Comparison of ENCODE assay signal across 24 cellular contexts in the genomic region with DNA sequence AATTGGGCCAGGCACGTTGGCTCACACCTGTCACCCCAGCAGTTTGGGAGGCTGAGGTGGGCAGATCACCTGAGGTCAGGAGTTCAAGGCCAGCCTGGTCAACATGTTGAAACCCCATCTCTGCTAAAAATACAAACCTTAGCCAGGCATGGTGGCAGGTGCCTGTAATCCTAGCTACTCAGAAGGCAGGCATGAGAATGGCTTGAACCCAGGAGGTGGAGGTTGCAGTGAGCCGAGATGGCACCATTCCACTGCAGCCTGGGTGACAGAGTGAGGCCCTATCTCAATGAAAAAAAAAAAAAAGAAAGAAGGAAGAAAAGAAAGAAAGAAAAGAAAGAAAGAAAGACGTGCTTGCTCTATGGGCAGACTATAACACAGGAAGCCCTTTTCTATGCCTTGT.
A peak's percentile ranks its signal among the peaks of the same experiment; 100 is the strongest.
DNase-seq lines count a peak whose midpoint lies in the region; ATAC-seq, FAIRE-seq and TF ChIP-seq lines count a peak whose summit lies in the region.
"Had no signal": no experiment of that assay in that cellular context is flagged by ENCODE, and none has a peak within 500 bp of the region (broad histone marks: within the 10 kb centered on the region; RNA-seq: fewer than 3 reads in every experiment).

No MANE protein-coding gene starts in this region.

- H2BK5ac ChIP-seq in IMR-90 (ENCODE audit: low read depth, low read length, poor library complexity, severe bottlenecking), result peak overlapping the region; percentile 79

- H3K18ac ChIP-seq in IMR-90 (ENCODE audit: low read depth, low read length), result no peak overlapping the region

- peak overlapping the region; percentile 49 for H4K91ac ChIP-seq in IMR-90 (ENCODE audit: insufficient read depth, low read depth, low read length)

- peak overlapping the region; percentile 99 for H3K27ac Mint-ChIP-seq in Calu3 (ENCODE audit: unreplicated experiment)
- H3K27ac Mint-ChIP-seq: CD4-positive, alpha-beta T cell; H9; IgD-negative memory B cell had no signal

- dilution Hi-C loops in IMR-90 (cut with HindIII; ENCODE audit: low sequenced_read_pairs, unreplicated experiment) (no loop called here), endothelial cell of umbilical vein (cut with MboI; ENCODE audit: extremely low pct_ligation_motif_present, low sequenced_read_pairs) (no loop called here)

- H3K27me3 Mint-ChIP-seq in Calu3 (ENCODE audit: unreplicated experiment), result no peaks in the 10 kb centered on the region

- 0 out of 2 replicates have a peak overlapping the region, but pooled peaks have one; percentile 9 for H4K5ac ChIP-seq in IMR-90 (ENCODE audit: low read depth, low read length)

- BruUV-seq in Calu3 (replicated peaks; lab: Mats Ljungman, UMichigan) (no TSS peak), IMR-90 (replicated peaks; lab: Mats Ljungman, UMichigan) (no TSS peak), endothelial cell of umbilical vein (replicated peaks; lab: Mats Ljungman, UMichigan) (no TSS peak)

- CTCF ChIA-PET in Calu3 (lab: Charles Lee), result no interaction called here
- CTCF ChIA-PET in IMR-90 (lab: Yijun Ruan, JAX), result interaction anchor here (0.5 to 0.6 kb wide), 2 partner anchors 23 to 61 kb away, joined by 3 read pairs; no protein-coding TSS in a partner anchor
- CTCF ChIA-PET in endothelial cell of umbilical vein (lab: Charles Lee), result interaction anchor here (0.8 to 1.3 kb wide), 5 partner anchors 36 to 398 kb away, joined by 3 read pairs; no protein-coding TSS in a partner anchor

- H3K79me1 ChIP-seq in IMR-90 (ENCODE audit: low read depth in 1 of 2, low read length in 2 of 2), result peaks cover 0 to 17% of the 10 kb centered on the region in 2 experiments; a peak in 2 of 4 replicates

- TF ChIP-seq POLR2A in IMR-90 (IDR thresholded peaks at IDR 0.05; ENCODE audit: low read depth, low read length), result no peak
- no peak for TF ChIP-seq POLR2A in endothelial cell of umbilical vein (IDR thresholded peaks at IDR 0.05; ENCODE audit: low read depth, low read length)
- TF ChIP-seq POLR2A in gastrocnemius medialis (IDR thresholded peaks at IDR 0.05), result no peak

- 0 out of 2 replicates have a peak overlapping the region, but pooled peaks have one; percentile 82 for H3K14ac ChIP-seq in IMR-90 (replicated peaks; ENCODE audit: low read depth, low read length)

- no peak overlapping the region for H3K56ac ChIP-seq in IMR-90 (ENCODE audit: extremely low read depth, insufficient read depth, low read length)

- in situ Hi-C loops in IMR-90 (cut with MboI; ENCODE audit: low sequenced_read_pairs) (no loop called here), gastrocnemius medialis (cut with MboI; ENCODE audit: low sequenced_read_pairs in 4 of 4) (no loop called here)

- H3K4me1 ChIP-seq in IMR-90 (ENCODE audit: control insufficient read depth, insufficient read depth, low read length) (peaks cover 24% of the 10 kb centered on the region), endothelial cell of umbilical vein (ENCODE audit: control insufficient read depth, extremely low read depth, insufficient read depth, low read length) (peaks cover 49% of the 10 kb centered on the region), gastrocnemius medialis (peaks cover 46 to 85% of the 10 kb centered on the region in 2 donors), colonic mucosa (peaks cover 8% of the 10 kb centered on the region)

- no peak for DNase-seq in Calu3
- DNase-seq in IMR-90, result no peak
- no peak for DNase-seq in endothelial cell of umbilical vein (ENCODE audit: low read depth, low spot score)
- DNase-seq in gastrocnemius medialis, result peak; percentile 80 to 82
- no peak for DNase-seq in OCI-M1 (lab: John Stamatoyannopoulos, UW)
- DNase-seq in colonic mucosa, result no peak
- no peak for DNase-seq in NCI-H187 treated with DMSO at 0.1 percent for 48 hours (lab: John Stamatoyannopoulos, UW)
- DNase-seq: ACHN; CD4-positive, alpha-beta T cell; COR-L47; DND-41; H9; MV-4-11; NCI-H1694; NCI-H2081 treated with DMSO at 0.1 percent for 48 hours; NCI-H2171 treated with DMSO at 0.1 percent for 48 hours; NCI-H446; NCI-H526; SHP77 had no signal

- H2BK15ac ChIP-seq in IMR-90 (ENCODE audit: low read depth, low read length), result peak overlapping the region; percentile 78; the same call in 1 of the 3 replicates

- H3K9me1 ChIP-seq in IMR-90 (ENCODE audit: insufficient read depth, low read length) (peaks cover 22% of the 10 kb centered on the region), endothelial cell of umbilical vein (replicated peaks; ENCODE audit: control insufficient read depth, extremely low read depth, insufficient read depth, low read length) (no peaks in the 10 kb centered on the region)

- peaks cover 41% of the 10 kb centered on the region for H3K4me1 Mint-ChIP-seq in Calu3 (ENCODE audit: low read depth, unreplicated experiment)

- H4K20me1 ChIP-seq in IMR-90 (ENCODE audit: insufficient read depth, low read length) (no peaks in the 10 kb centered on the region; the same call in 1 of the 2 replicates), endothelial cell of umbilical vein (replicated peaks; ENCODE audit: control insufficient read depth, extremely low read depth, insufficient read depth, low read length) (no peaks in the 10 kb centered on the region)
- H4K20me1 ChIP-seq: BLaER1 had no signal

- no peak overlapping the region for H3K9ac ChIP-seq in IMR-90 (ENCODE audit: low read depth, low read length)
- no peak overlapping the region for H3K9ac ChIP-seq in endothelial cell of umbilical vein (replicated peaks; ENCODE audit: extremely low read depth, insufficient read depth, low read length)
- H3K9ac ChIP-seq in colonic mucosa (ENCODE audit: low read depth in 2 of 2, low read length in 2 of 2), result no peak overlapping the region
- H3K9ac ChIP-seq: BLaER1 had no signal

- POLR2A ChIA-PET in IMR-90 (lab: Charles Lee; ENCODE audit: unreplicated experiment) (no interaction called here), endothelial cell of umbilical vein (lab: Charles Lee) (interaction anchor here (1.4 kb wide), 1 partner anchor 87 kb away, joined by 8 read pairs; no protein-coding TSS in a partner anchor)

- ATAC-seq in IMR-90 (ENCODE audit: low read depth) (no peak), gastrocnemius medialis (peak; percentile 20 to 50)
- ATAC-seq: GM12878 had no signal

- no peak overlapping the region for H3K4me3 ChIP-seq in IMR-90 (ENCODE audit: insufficient read depth, low read depth, low read length)
- no peak overlapping the region for H3K4me3 ChIP-seq in endothelial cell of umbilical vein (replicated peaks in 1 of 3; ENCODE audit: insufficient read depth in 1 of 3, low read depth in 1 of 3, low read length in 3 of 3)
- H3K4me3 ChIP-seq in gastrocnemius medialis, result no peak overlapping the region
- H3K4me3 ChIP-seq in colonic mucosa, result no peak overlapping the region
- H3K4me3 ChIP-seq: BLaER1, GM12878, SK-N-MC had no signal

- TF ChIP-seq CTCF in Calu3 (IDR thresholded peaks at IDR 0.05; ENCODE audit: unreplicated experiment), result no peak
- no peak for TF ChIP-seq CTCF in IMR-90 (conservative IDR thresholded peaks at IDR 0.05; ENCODE audit: low read depth, low read length)
- TF ChIP-seq CTCF in endothelial cell of umbilical vein (IDR thresholded peaks at IDR 0.05; ENCODE audit: extremely low read depth in 1 of 2, insufficient read depth in 1 of 2, low read depth in 1 of 2, low read length in 2 of 2), result no peak
- no peak for TF ChIP-seq CTCF in gastrocnemius medialis (IDR thresholded peaks at IDR 0.05 in 4 of 5, conservative IDR thresholded peaks at IDR 0.05 in 1 of 5)
- TF ChIP-seq CTCF in colonic mucosa (IDR thresholded peaks at IDR 0.05), result no peak

- 80% methylated on average over 1 of the region's 3 CpGs; no CpG with 5 or more reads in 1 of the 2 experiments for WGBS in IMR-90 (ENCODE audit: extremely low coverage in 2 of 2, insufficient read length in 1 of 2), 2 experiments

- peaks cover 16% of the 10 kb centered on the region for H3K9me3 Mint-ChIP-seq in Calu3 (ENCODE audit: low read depth, unreplicated experiment)

- peak overlapping the region; percentile 57 for H3K4ac ChIP-seq in IMR-90 (ENCODE audit: low read depth, low read length)

- H4K8ac ChIP-seq in IMR-90 (ENCODE audit: low read depth in 2 of 2, low read length in 2 of 2), result peak overlapping the region in 1 of 2 experiments; percentile 39; a peak in 1 of 4 replicates

- H3K36me3 Mint-ChIP-seq in Calu3 (ENCODE audit: insufficient read depth, unreplicated experiment), result peaks cover 23% of the 10 kb centered on the region
- H3K36me3 Mint-ChIP-seq: IgD-negative memory B cell had no signal

- H3K36me3 ChIP-seq in IMR-90 (ENCODE audit: control insufficient read depth, insufficient read depth, low read length) (no peaks in the 10 kb centered on the region), endothelial cell of umbilical vein (ENCODE audit: control insufficient read depth in 2 of 2, extremely low read depth in 1 of 2, insufficient read depth in 2 of 2, low read length in 2 of 2) (no peaks in the 10 kb centered on the region), gastrocnemius medialis (no peaks in the 10 kb centered on the region), colonic mucosa (no peaks in the 10 kb centered on the region)
- H3K36me3 ChIP-seq: BLaER1 had no signal

- peak overlapping the region; percentile 74 for H2BK120ac ChIP-seq in IMR-90 (ENCODE audit: low read depth, low read length)

- H2AK5ac ChIP-seq in IMR-90 (ENCODE audit: low read depth, low read length), result peak overlapping the region; percentile 83

- peak overlapping the region; percentile 69; the same call in 1 of the 2 replicates for H3K23ac ChIP-seq in IMR-90 (ENCODE audit: low read depth, low read length)

- FAIRE-seq in endothelial cell of umbilical vein (lab: Jason Lieb, UNC), result peak; percentile 31
- FAIRE-seq: GM12878, HTR-8/SVneo had no signal

- intact Hi-C loops in Calu3 (cut with micrococcal nuclease; ENCODE audit: unreplicated experiment), result loop anchor here (10.0 kb wide), 1 partner anchor 172 kb away; no protein-coding TSS in a partner anchor
- intact Hi-C loops in IMR-90 (cut with micrococcal nuclease), result loop anchor here (5.0 kb wide), 1 partner anchor 50 kb away; no protein-coding TSS in a partner anchor
- intact Hi-C loops in endothelial cell of umbilical vein (cut with micrococcal nuclease), result loop anchor here (5.0 to 10.0 kb wide), 2 partner anchors 210 to 722 kb away; partner anchors contain the start of gene FBXO31
- intact Hi-C loops in gastrocnemius medialis (cut with DNase I; ENCODE audit: low total_unique reads), result loop anchor here (5.0 to 10.0 kb wide), 2 partner anchors 85 to 722 kb away; partner anchors contain the start of genes FBXO31 and FOXL1
- intact Hi-C loops in colonic mucosa (cut with DNase I), result no loop called here

- H2BK20ac ChIP-seq in IMR-90 (ENCODE audit: low read depth, low read length), result peak overlapping the region; percentile 66; the same call in 1 of the 2 replicates

- H3K27me3 ChIP-seq in IMR-90 (ENCODE audit: control insufficient read depth, insufficient read depth, low read length) (no peaks in the 10 kb centered on the region), endothelial cell of umbilical vein (ENCODE audit: control insufficient read depth in 2 of 2, insufficient read depth in 2 of 2, low read length in 2 of 2) (no peaks in the 10 kb centered on the region), gastrocnemius medialis (no peaks in the 10 kb centered on the region), colonic mucosa (no peaks in the 10 kb centered on the region)
- H3K27me3 ChIP-seq: BLaER1 had no signal

- no peak overlapping the region for H2AK9ac ChIP-seq in IMR-90 (replicated peaks; ENCODE audit: low read depth, low read length, poor library complexity)

- no peak for TF ChIP-seq RAD21 in IMR-90 (IDR thresholded peaks at IDR 0.05; ENCODE audit: low read length)

- H3K4me2 ChIP-seq in IMR-90 (ENCODE audit: low read depth, low read length) (no peak overlapping the region), endothelial cell of umbilical vein (ENCODE audit: insufficient read depth, low read length) (no peak overlapping the region)
- H3K4me2 ChIP-seq: BLaER1 had no signal

- H3K4me3 Mint-ChIP-seq in Calu3 (ENCODE audit: low read depth, unreplicated experiment), result no peak overlapping the region
- H3K4me3 Mint-ChIP-seq: CD4-positive, alpha-beta T cell; H9; IgD-negative memory B cell had no signal

- H3K79me2 ChIP-seq in endothelial cell of umbilical vein (ENCODE audit: control insufficient read depth, insufficient read depth, low read length), result no peaks in the 10 kb centered on the region

- no peak overlapping the region for H3K27ac ChIP-seq in IMR-90 (ENCODE audit: insufficient read depth, low read length)
- peak overlapping the region; percentile 95 for H3K27ac ChIP-seq in endothelial cell of umbilical vein (ENCODE audit: insufficient read depth, low read depth, low read length)
- H3K27ac ChIP-seq in gastrocnemius medialis, result peak overlapping the region; percentile 82 to 96 (median 90)
- no peak overlapping the region for H3K27ac ChIP-seq in colonic mucosa
- H3K27ac ChIP-seq: BLaER1, SK-N-MC had no signal

- H3K9me3 ChIP-seq in IMR-90 (ENCODE audit: control insufficient read depth, insufficient read depth, low read length) (no peaks in the 10 kb centered on the region), endothelial cell of umbilical vein (replicated peaks; ENCODE audit: control insufficient read depth, insufficient read depth, low read length) (peaks cover 2% of the 10 kb centered on the region), gastrocnemius medialis (no peaks in the 10 kb centered on the region), colonic mucosa (no peaks in the 10 kb centered on the region)

- H2AFZ ChIP-seq in IMR-90 (replicated peaks; ENCODE audit: low read length, poor library complexity) (no peak overlapping the region), endothelial cell of umbilical vein (ENCODE audit: low read depth, low read length) (no peak overlapping the region)

Comparison
In these comparisons a context has a peak if more than half of its experiments do, and no peak if none do; other contexts are left out.
1. DNase-seq: peak in gastrocnemius medialis (2 of 2); none in Calu3 (single experiment), IMR-90 (single experiment), endothelial cell of umbilical vein (single experiment), OCI-M1 (single experiment), colonic mucosa (single experiment) and NCI-H187 treated with DMSO at 0.1 percent for 48 hours (single experiment).
2. H3K27ac ChIP-seq: peak in endothelial cell of umbilical vein (single experiment) and gastrocnemius medialis (4 of 4); none in IMR-90 (single experiment) and colonic mucosa (single experiment).